ENCODE assay signal across 13 cellular contexts in the genomic region with DNA sequence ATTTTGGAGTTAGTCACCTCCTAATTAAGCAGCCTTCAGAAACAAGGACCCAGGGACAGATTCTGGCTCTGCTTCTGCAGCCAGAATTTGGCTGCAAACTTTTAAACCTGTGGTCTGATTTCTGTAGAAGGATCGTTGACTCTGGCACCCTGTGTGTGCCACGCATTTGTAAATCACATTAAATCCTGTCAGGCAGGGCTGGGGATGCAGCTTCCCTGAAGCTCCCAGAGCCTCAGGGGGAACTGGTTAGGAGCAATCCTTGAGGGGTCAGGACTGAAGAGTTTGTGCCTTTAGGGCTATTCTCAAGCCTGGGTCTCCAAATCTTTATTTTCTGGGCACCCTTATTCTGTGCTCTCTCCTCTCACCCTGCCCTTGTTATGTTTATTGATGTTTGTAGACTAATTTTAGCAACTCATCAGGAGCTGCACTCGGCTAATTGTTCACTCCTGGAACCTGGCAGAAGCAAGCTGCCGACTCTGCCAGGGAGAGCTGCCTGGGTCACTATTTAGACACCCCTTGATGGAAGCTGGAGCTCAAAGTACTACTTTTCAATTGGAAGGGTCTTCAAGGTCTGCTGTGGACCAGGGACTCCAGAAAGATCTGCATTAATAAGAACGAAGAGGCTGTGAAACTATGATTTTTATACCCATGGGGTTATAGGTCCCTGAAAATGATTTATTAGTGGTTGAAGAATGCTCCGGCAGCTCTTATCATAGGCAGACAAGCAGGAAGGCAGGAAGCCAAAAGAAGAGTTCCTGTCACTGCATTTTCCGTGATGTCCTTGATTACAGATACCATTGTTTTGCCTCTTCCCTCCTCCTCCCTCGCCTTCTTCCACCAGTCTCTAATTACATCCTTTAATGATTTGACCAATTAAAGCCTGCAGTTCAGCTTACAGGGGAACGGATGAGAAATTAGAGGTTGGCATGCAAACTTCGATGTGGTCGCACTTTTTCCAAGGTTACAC. TPM values are rescaled to one million over a fixed set of nuclear protein-coding genes. Genes with fewer than 3 reads are reported as not detected.
DNase-seq lines count a peak whose midpoint lies in the region; ATAC-seq, FAIRE-seq and TF ChIP-seq lines count a peak whose summit lies in the region.
"Had no signal": no experiment of that assay in that cellular context is flagged by ENCODE, and none has a peak within 500 bp of the region (broad histone marks: within the 10 kb centered on the region; RNA-seq: fewer than 3 reads in every experiment).

No MANE protein-coding gene starts in this region.

- CTCF ChIA-PET in GM12878 (lab: Yijun Ruan, JAX), result interaction anchor here (1.8 kb wide), 1 partner anchor 13 kb away, joined by 7 read pairs; no protein-coding TSS in a partner anchor
- CTCF ChIA-PET in CD8-positive, alpha-beta T cell (lab: Charles Lee), result interaction anchor here (0.6 kb wide), 1 partner anchor 13 kb away, joined by 3 read pairs; no protein-coding TSS in a partner anchor

- H3K27me3 ChIP-seq in GM12878 (replicated peaks in 1 of 2; ENCODE audit: control insufficient read depth in 2 of 2, insufficient read depth in 2 of 2, low read length in 1 of 2), result no peaks in the 10 kb centered on the region
- no peaks in the 10 kb centered on the region for H3K27me3 ChIP-seq in CD8-positive, alpha-beta T cell (ENCODE audit: insufficient read depth, low read length)
- no peaks in the 10 kb centered on the region for H3K27me3 ChIP-seq in small intestine (ENCODE audit: control insufficient read depth in 2 of 2, insufficient read depth in 2 of 2, low read length in 2 of 2)

- H3K4me3 Mint-ChIP-seq in CD8-positive, alpha-beta T cell, result no peak overlapping the region
- H3K4me3 Mint-ChIP-seq: activated naive CD4-positive, alpha-beta T cell treated with anti-CD3 and anti-CD28 coated beads, Interleukin-2, amount 50 U/mL, for 24 hours; T-helper 17 cell; type B pancreatic cell had no signal

- peak; percentile 33 for DNase-seq in NCI-H510A treated with DMSO at 0.1 percent for 48 hours (lab: John Stamatoyannopoulos, UW)
- DNase-seq in NCI-H510A (lab: John Stamatoyannopoulos, UW), result no peak
- peak; percentile 13 for DNase-seq in NCI-H345 treated with DMSO at 0.1 percent for 48 hours (lab: John Stamatoyannopoulos, UW; ENCODE audit: unreplicated experiment)
- no peak for DNase-seq in GM12878 (ENCODE audit: low read depth, low spot score)
- peak; percentile 46 for DNase-seq in retina
- DNase-seq in CD8-positive, alpha-beta T cell, result no peak
- no peak for DNase-seq in small intestine
- DNase-seq: T-helper 17 cell had no signal

- in situ Hi-C loops in GM12878 (cut with MboI), result no loop called here

- TF ChIP-seq EP300 in GM12878 (IDR thresholded peaks at IDR 0.05; ENCODE audit: borderline replicate concordance in 1 of 2, control insufficient read depth in 1 of 2, low read depth in 2 of 2, low read length in 2 of 2), result no peak

- H3K9me3 ChIP-seq in GM12878 (replicated peaks; ENCODE audit: control insufficient read depth, insufficient read depth, low read length) (no peaks in the 10 kb centered on the region), small intestine (ENCODE audit: control insufficient read depth, low read depth) (no peaks in the 10 kb centered on the region)
- H3K9me3 ChIP-seq in CD8-positive, alpha-beta T cell (ENCODE audit: low read length), result no peaks in the 10 kb centered on the region

- TF ChIP-seq POLR2A in GM12878 (IDR thresholded peaks at IDR 0.05; ENCODE audit: low read depth, low read length), result no peak

- H2AFZ ChIP-seq in GM12878 (ENCODE audit: control insufficient read depth, low read depth, low read length), result peak overlapping the region; percentile 11

- H3K4me1 ChIP-seq in GM12878 (ENCODE audit: control insufficient read depth, insufficient read depth, low read length), result no peaks in the 10 kb centered on the region
- no peaks in the 10 kb centered on the region for H3K4me1 ChIP-seq in CD8-positive, alpha-beta T cell (ENCODE audit: insufficient read depth, low read length)
- no peaks in the 10 kb centered on the region for H3K4me1 ChIP-seq in small intestine (ENCODE audit: control insufficient read depth in 2 of 2, insufficient read depth in 1 of 2, low read depth in 1 of 2, low read length in 1 of 2)

- SMC1A ChIA-PET in GM12878 (lab: Charles Lee; ENCODE audit: uncharacterized antibody, unreplicated experiment), result no interaction called here

- H3K27me3 Mint-ChIP-seq in CD8-positive, alpha-beta T cell (ENCODE audit: low read depth), result peaks cover 5% of the 10 kb centered on the region
- H3K27me3 Mint-ChIP-seq: activated naive CD4-positive, alpha-beta T cell treated with anti-CD3 and anti-CD28 coated beads, Interleukin-2, amount 50 U/mL, for 24 hours had no signal

- H3K9me3 Mint-ChIP-seq in CD8-positive, alpha-beta T cell, result no peaks in the 10 kb centered on the region
- H3K9me3 Mint-ChIP-seq: activated naive CD4-positive, alpha-beta T cell treated with anti-CD3 and anti-CD28 coated beads, Interleukin-2, amount 50 U/mL, for 24 hours; type B pancreatic cell had no signal

- no peaks in the 10 kb centered on the region for H3K36me3 Mint-ChIP-seq in CD8-positive, alpha-beta T cell
- H3K36me3 Mint-ChIP-seq: activated naive CD4-positive, alpha-beta T cell treated with anti-CD3 and anti-CD28 coated beads, Interleukin-2, amount 50 U/mL, for 24 hours; type B pancreatic cell had no signal

- no peaks in the 10 kb centered on the region for H3K36me3 ChIP-seq in GM12878 (ENCODE audit: control insufficient read depth in 2 of 2, insufficient read depth in 2 of 2, low read length in 1 of 2)
- no peaks in the 10 kb centered on the region for H3K36me3 ChIP-seq in CD8-positive, alpha-beta T cell (ENCODE audit: insufficient read depth, low read length)
- no peaks in the 10 kb centered on the region for H3K36me3 ChIP-seq in small intestine (ENCODE audit: control insufficient read depth in 2 of 2, insufficient read depth in 2 of 2, low read length in 2 of 2)

- no peak for TF ChIP-seq RAD21 in GM12878 (IDR thresholded peaks at IDR 0.05; ENCODE audit: insufficient read depth, low read depth, low read length)

- TF ChIP-seq CTCF in GM12878 (IDR thresholded peaks at IDR 0.05 in 2 of 3, conservative IDR thresholded peaks at IDR 0.05 in 1 of 3; ENCODE audit: control insufficient read depth in 2 of 3, extremely low read depth in 1 of 3, insufficient read depth in 1 of 3, low read depth in 3 of 3, low read length in 3 of 3), result no peak
- TF ChIP-seq CTCF in CD8-positive, alpha-beta T cell (IDR thresholded peaks at IDR 0.05), result no peak

- no peak overlapping the region for H3K9ac ChIP-seq in GM12878 (ENCODE audit: control insufficient read depth, insufficient read depth, low read length)

- no TSS peak for BruUV-seq in GM12878 (replicated peaks; lab: Mats Ljungman, UMichigan)

- H3K27ac Mint-ChIP-seq in CD8-positive, alpha-beta T cell, result no peak overlapping the region
- H3K27ac Mint-ChIP-seq: activated naive CD4-positive, alpha-beta T cell treated with anti-CD3 and anti-CD28 coated beads, Interleukin-2, amount 50 U/mL, for 24 hours; T-helper 17 cell; type B pancreatic cell had no signal

- ATAC-seq in GM12878, result no peak
- ATAC-seq in CD8-positive, alpha-beta T cell, result no peak
- no peak for ATAC-seq in HG02981 (IDR thresholded peaks at IDR 0.05; ENCODE audit: unreplicated experiment)
- ATAC-seq: T-helper 17 cell had no signal

- POLR2A ChIA-PET in GM12878 (lab: Charles Lee), result no interaction called here
- POLR2A ChIA-PET in CD8-positive, alpha-beta T cell (lab: Charles Lee), result no interaction called here

- RAD21 ChIA-PET in GM12878 (lab: Charles Lee; ENCODE audit: unreplicated experiment), result interaction anchor here (0.6 to 1.2 kb wide), 2 partner anchors 99 to 122 kb away, joined by 3 read pairs; no protein-coding TSS in a partner anchor

- no peak overlapping the region for H3K4me2 ChIP-seq in GM12878 (ENCODE audit: control insufficient read depth, insufficient read depth)

- H3K4me3 ChIP-seq in GM12878 (no peak overlapping the region), small intestine (ENCODE audit: low read depth in 1 of 2, low read length in 2 of 2) (no peak overlapping the region)
- no peak overlapping the region for H3K4me3 ChIP-seq in CD8-positive, alpha-beta T cell (ENCODE audit: low read depth, low read length)
- H3K4me3 ChIP-seq: skin epidermis had no signal

- H3K79me2 ChIP-seq in GM12878 (ENCODE audit: control insufficient read depth, insufficient read depth, low read length), result no peaks in the 10 kb centered on the region

- FAIRE-seq in GM12878 (lab: Jason Lieb, UNC) (peak; percentile 81), small intestine (lab: Jason Lieb, UNC) (no peak)

- H3K4me1 Mint-ChIP-seq in CD8-positive, alpha-beta T cell (ENCODE audit: low read depth), result peaks cover 4% of the 10 kb centered on the region

- no peaks in the 10 kb centered on the region for H4K20me1 ChIP-seq in GM12878 (ENCODE audit: control insufficient read depth, insufficient read depth)

- H3K27ac ChIP-seq in GM12878 (ENCODE audit: control insufficient read depth, insufficient read depth), result no peak overlapping the region
- H3K27ac ChIP-seq in CD8-positive, alpha-beta T cell (ENCODE audit: low read depth, low read length), result no peak overlapping the region
- no peak overlapping the region for H3K27ac ChIP-seq in small intestine (ENCODE audit: low read depth in 1 of 2, low read length in 1 of 2)

- WGBS in GM12878 (ENCODE audit: insufficient coverage, insufficient replicate concordance, low lambda C conversion rate, missing lambda C conversion rate), result 49% methylated on average over 11 of the region's 11 CpGs
- 22 to 40% (median 25%) methylated on average over 11 of the region's 11 CpGs for WGBS in small intestine, 3 donors

- intact Hi-C loops in GM12878 (cut with micrococcal nuclease; ENCODE audit: unreplicated experiment), result no loop called here
- intact Hi-C loops in CD8-positive, alpha-beta T cell (cut with DNase I, micrococcal nuclease), result no loop called here

RNA-seq across cellular contexts. Expression of a gene that starts 6.5 kb away (rescaled TPM):
- total RNA-seq in GM12878 (2013; cell fraction: nucleolus; rRNA removed), result not detected in 2 replicates
- total RNA-seq in GM12878 (2014; rRNA removed), result not detected in 2 replicates
- not detected in 2 replicates for total RNA-seq in GM12878 (2014; rRNA removed; fragmentation: Illumina TruSeq; extraction: Trizol)
- not detected in 2 replicates for total RNA-seq in GM12878 (2021)
- polyA plus RNA-seq in GM12878 (2011; ENCODE audit: low read depth), result not detected
- not detected in 2 replicates for polyA plus RNA-seq in GM12878 (2011; rRNA removed)
- polyA plus RNA-seq in GM12878 (2011; cell fraction: cytosol; rRNA removed), result not detected in 2 replicates
- not detected in 2 replicates for polyA plus RNA-seq in GM12878 (2011; cell fraction: nucleus; rRNA removed)
- 0.07 TPM in 1 of 2 replicates, not detected in the other for polyA plus RNA-seq in GM12878 (2012)
- polyA plus RNA-seq in GM12878 (2014; fragmentation: Illumina TruSeq; extraction: Trizol), result not detected in 2 replicates
- not detected for polyA plus RNA-seq in GM12878 (2014; fragmentation: Nextera tagmentation; extraction: Ambion mirVana)
- not detected in 2 replicates for polyA plus RNA-seq in GM12878 (2014; rRNA removed)
- polyA plus RNA-seq in GM12878 (2016; fragmentation: Nextera tagmentation; extraction: Ambion mirVana), result not detected
- not detected in 2 replicates for polyA minus RNA-seq in GM12878 (2011; rRNA and poly(A)+ RNA removed)
- polyA minus RNA-seq in GM12878 (2011; cell fraction: cytosol; rRNA and poly(A)+ RNA removed), result not detected in 2 replicates
- polyA minus RNA-seq in GM12878 (2011; cell fraction: nucleus; rRNA and poly(A)+ RNA removed), result not detected in 2 replicates
- not detected for total RNA-seq in CD8-positive, alpha-beta T cell
- polyA plus RNA-seq in small intestine, result not detected
- total RNA-seq: chondrocyte, T-helper 17 cell had no signal

Comparison
In these comparisons a context has a peak if more than half of its experiments do, and no peak if none do; other contexts are left out.
1. DNase-seq: peak in NCI-H510A treated with DMSO at 0.1 percent for 48 hours (single experiment), NCI-H345 treated with DMSO at 0.1 percent for 48 hours (single experiment) and retina (single experiment); none in NCI-H510A (single experiment), GM12878 (single experiment), CD8-positive, alpha-beta T cell (0 of 7) and small intestine (single experiment).